In the genomic region with DNA sequence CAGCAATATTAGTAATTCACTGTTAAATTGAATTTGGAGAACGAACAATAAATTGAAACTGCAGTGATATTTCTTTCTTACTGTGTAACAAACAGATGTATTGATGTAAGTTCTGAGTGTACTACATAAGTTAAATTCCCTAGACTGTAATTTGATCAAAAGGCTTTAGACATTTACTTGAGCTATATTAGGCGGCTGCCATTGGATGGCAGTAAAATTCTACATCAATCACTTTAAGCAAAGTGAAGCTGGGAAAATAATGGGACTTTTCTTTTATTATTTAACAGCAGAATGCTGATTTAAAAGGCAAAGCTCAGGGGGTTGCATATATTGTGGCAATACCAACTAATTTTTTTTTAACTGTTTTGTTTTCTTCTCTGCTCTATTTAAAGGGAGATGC, we compare ENCODE assay signal across 8 cellular contexts.
A peak's percentile ranks its signal among the peaks of the same experiment; 100 is the strongest.
DNase-seq lines count a peak whose midpoint lies in the region; ATAC-seq and TF ChIP-seq lines count a peak whose summit lies in the region.

No MANE protein-coding gene starts in this region.

- no peaks in the 10 kb centered on the region for H3K9me3 ChIP-seq in ovary

- no peak overlapping the region for H3K4me3 ChIP-seq in NB4 (ENCODE audit: low read depth, low read length)
- H3K4me3 ChIP-seq in astrocyte of the spinal cord (ENCODE audit: low read depth, low read length) = no peak overlapping the region
- no peak overlapping the region for H3K4me3 ChIP-seq in ovary

- no peak for TF ChIP-seq CTCF in NB4 (IDR thresholded peaks at IDR 0.05; ENCODE audit: low read depth, low read length)
- TF ChIP-seq CTCF in astrocyte of the spinal cord (IDR thresholded peaks at IDR 0.05; ENCODE audit: low read depth, low read length) = peak; percentile 55
- no peak for TF ChIP-seq CTCF in ovary (IDR thresholded peaks at IDR 0.05)
- TF ChIP-seq CTCF in omental fat pad (IDR thresholded peaks at IDR 0.05) = no peak

- in situ Hi-C loops in astrocyte of the spinal cord (cut with HindIII; ENCODE audit: low sequenced_read_pairs) = loop anchor here (25.0 kb wide), 1 partner anchor 570 kb away; no protein-coding TSS in a partner anchor

- no peaks in the 10 kb centered on the region for H3K27me3 ChIP-seq in ovary

- DNase-seq in DMS53 treated with DMSO at 0.1 percent for 48 hours (lab: John Stamatoyannopoulos, UW; ENCODE audit: unreplicated experiment) (peak; percentile 38), NB4 (ENCODE audit: low read depth) (peak; percentile 4), astrocyte of the spinal cord (ENCODE audit: low read depth, low spot score) (peak; percentile 88), medulla oblongata (ENCODE audit: extremely low spot score) (peak; percentile 21), ovary (no peak), omental fat pad (ENCODE audit: low spot score) (no peak), iPS-NIHi7 (ENCODE audit: extremely low spot score) (no peak)

- 76 to 86% (median 80%) methylated on average over 2 of the region's 2 CpGs for WGBS in ovary, 3 donors

- TF ChIP-seq POLR2A in NB4 (IDR thresholded peaks at IDR 0.05; ENCODE audit: extremely low read depth, insufficient read length) (no peak), ovary (IDR thresholded peaks at IDR 0.05) (no peak)

- no peaks in the 10 kb centered on the region for H3K36me3 ChIP-seq in ovary

- H3K4me1 ChIP-seq in ovary (ENCODE audit: insufficient read depth) = no peaks in the 10 kb centered on the region

- ATAC-seq in HG02970 (IDR thresholded peaks at IDR 0.05; ENCODE audit: low FRiP score, unreplicated experiment) = no peak
- ATAC-seq in omental fat pad (ENCODE audit: low FRiP score) = no peak

- intact Hi-C loops in ovary (cut with DNase I) = no loop called here

- no peak for TF ChIP-seq EP300 in ovary (IDR thresholded peaks at IDR 0.05)

- H3K27ac ChIP-seq in ovary = no peak overlapping the region

Comparison
In these comparisons a context has a peak if more than half of its experiments do, and no peak if none do; other contexts are left out.
1. DNase-seq: peak in DMS53 treated with DMSO at 0.1 percent for 48 hours (single experiment), NB4 (single experiment), astrocyte of the spinal cord (single experiment) and medulla oblongata (single experiment); none in ovary (0 of 5), omental fat pad (single experiment) and iPS-NIHi7 (single experiment).